17 cellular contexts compared by ENCODE assay signal in the genomic region with DNA sequence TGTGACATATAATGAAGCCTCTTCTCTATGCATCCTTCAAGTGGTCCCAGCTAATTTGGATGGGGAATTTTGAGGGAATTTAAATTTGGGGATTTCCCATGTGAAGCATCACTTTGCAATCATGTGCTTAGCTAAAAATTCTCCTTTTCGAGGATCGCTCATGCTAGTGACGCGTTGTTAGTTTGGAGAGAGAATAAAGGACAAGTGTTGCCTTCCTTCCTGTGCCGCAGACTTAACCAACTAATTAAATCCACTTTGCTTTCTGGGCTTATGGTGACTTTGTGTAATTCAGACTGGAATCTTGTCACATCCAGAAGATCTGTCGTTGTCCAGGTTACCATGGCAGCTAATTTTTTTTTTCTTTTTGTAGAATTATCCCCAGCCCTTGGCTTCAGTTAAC. TPM values are rescaled to one million over a fixed set of nuclear protein-coding genes. Genes with fewer than 3 reads are reported as not detected.
"Had no signal": no experiment of that assay in that cellular context is flagged by ENCODE, and none has a peak within 500 bp of the region (broad histone marks: within the 10 kb centered on the region; RNA-seq: fewer than 3 reads in every experiment).

No MANE protein-coding gene starts in this region.

- ATAC-seq: activated naive CD8-positive, alpha-beta T cell treated with anti-CD3 and anti-CD28 coated beads, Interleukin-2, amount 50 U/mL, for 24 hours; activated T-helper 17 cell treated with anti-CD3 and anti-CD28 coated beads, Interleukin-2, amount 50 U/mL, for 72 hours; naive thymus-derived CD8-positive, alpha-beta T cell; stimulated activated naive CD8-positive, alpha-beta T cell treated with anti-CD3 and anti-CD28 coated beads, Interleukin-15, amount 100 ng/mL, for 72 hours; upper lobe of right lung had no signal

- H3K36me3 Mint-ChIP-seq: memory B cell; naive thymus-derived CD8-positive, alpha-beta T cell had no signal

- H3K9me3 Mint-ChIP-seq: activated CD4-positive, alpha-beta T cell treated with anti-CD3 and anti-CD28 coated beads, Interleukin-2, amount 10 ng/mL, durations not matched to agents 7 days and 5 days; activated naive CD8-positive, alpha-beta T cell treated with anti-CD3 and anti-CD28 coated beads, Interleukin-2, amount 50 U/mL, for 24 hours; activated T-helper 17 cell treated with anti-CD3 and anti-CD28 coated beads, Interleukin-2, amount 50 U/mL, for 72 hours; memory B cell; naive thymus-derived CD8-positive, alpha-beta T cell; stimulated activated naive CD8-positive, alpha-beta T cell treated with anti-CD3 and anti-CD28 coated beads, Interleukin-15, amount 100 ng/mL, for 72 hours had no signal

- H3K27me3 ChIP-seq: ascending aorta, right lobe of liver, spleen, upper lobe of right lung had no signal

- H3K27ac ChIP-seq: ascending aorta, spleen, thoracic aorta, upper lobe of right lung had no signal

- H3K36me3 ChIP-seq: ascending aorta, right lobe of liver, spleen, thoracic aorta, upper lobe of right lung had no signal

- H3K27ac Mint-ChIP-seq: activated CD4-positive, alpha-beta T cell treated with anti-CD3 and anti-CD28 coated beads, Interleukin-2, amount 10 ng/mL, durations not matched to agents 7 days and 5 days; activated naive CD8-positive, alpha-beta T cell treated with anti-CD3 and anti-CD28 coated beads, Interleukin-2, amount 50 U/mL, for 24 hours; activated T-helper 17 cell treated with anti-CD3 and anti-CD28 coated beads, Interleukin-2, amount 50 U/mL, for 72 hours; memory B cell; naive thymus-derived CD8-positive, alpha-beta T cell; stimulated activated naive CD8-positive, alpha-beta T cell treated with anti-CD3 and anti-CD28 coated beads, Interleukin-15, amount 100 ng/mL, for 72 hours had no signal

- H3K4me3 ChIP-seq: ascending aorta, right lobe of liver, spleen, thoracic aorta, upper lobe of right lung had no signal

- H3K9me3 ChIP-seq: ascending aorta, right lobe of liver, spleen, thoracic aorta, upper lobe of right lung had no signal

- H3K4me1 Mint-ChIP-seq: activated CD4-positive, alpha-beta T cell treated with anti-CD3 and anti-CD28 coated beads, Interleukin-2, amount 10 ng/mL, durations not matched to agents 7 days and 5 days; activated T-helper 17 cell treated with anti-CD3 and anti-CD28 coated beads, Interleukin-2, amount 50 U/mL, for 72 hours; memory B cell; naive thymus-derived CD8-positive, alpha-beta T cell had no signal

- H3K4me3 Mint-ChIP-seq: activated CD4-positive, alpha-beta T cell treated with anti-CD3 and anti-CD28 coated beads, Interleukin-2, amount 10 ng/mL, durations not matched to agents 7 days and 5 days; activated naive CD8-positive, alpha-beta T cell treated with anti-CD3 and anti-CD28 coated beads, Interleukin-2, amount 50 U/mL, for 24 hours; activated T-helper 17 cell treated with anti-CD3 and anti-CD28 coated beads, Interleukin-2, amount 50 U/mL, for 72 hours; memory B cell; naive thymus-derived CD8-positive, alpha-beta T cell; stimulated activated naive CD8-positive, alpha-beta T cell treated with anti-CD3 and anti-CD28 coated beads, Interleukin-15, amount 100 ng/mL, for 72 hours had no signal

- H3K4me1 ChIP-seq: upper lobe of right lung had no signal

- DNase-seq: activated CD4-positive, alpha-beta T cell treated with anti-CD3 and anti-CD28 coated beads, Interleukin-2, amount 10 ng/mL, durations not matched to agents 7 days and 5 days; activated naive CD4-positive, alpha-beta T cell treated with Interleukin-2 at 50 U/mL for 16 hours; activated naive CD8-positive, alpha-beta T cell treated with anti-CD3 and anti-CD28 coated beads, Interleukin-2, amount 50 U/mL, for 24 hours; erythroblast; glutamatergic neuron; kidney glomerular epithelial cell; left ventricle myocardium superior; naive thymus-derived CD8-positive, alpha-beta T cell; right lobe of liver; spleen; stimulated activated naive CD8-positive, alpha-beta T cell treated with anti-CD3 and anti-CD28 coated beads, Interleukin-15, amount 100 ng/mL, for 72 hours; SW 1271; upper lobe of right lung had no signal

RNA-seq across cellular contexts. Expression of gene NRP1, which starts 46.9 kb away (rescaled TPM):
- polyA plus RNA-seq: naive thymus-derived CD8-positive, alpha-beta T cell had no signal
